ENCODE assay signal across 6 cellular contexts in genomic region chr1:144998981-144999273, GRCh38.
DNase-seq lines count a peak whose midpoint lies in the region; ATAC-seq and TF ChIP-seq lines count a peak whose summit lies in the region.
"Not testable (repeated sequence)": the region's sequence is repeated elsewhere in the genome, so short reads cannot be mapped to it uniquely, and the experiment has no call there.

No MANE protein-coding gene starts in this region.

- H3K9ac ChIP-seq in neural progenitor cell, result not testable (repeated sequence)

- in situ Hi-C loops in SK-MEL-5 (cut with HindIII; ENCODE audit: low pct_unique_long_range_greater_than_20kb, low sequenced_read_pairs), result not testable (repeated sequence)

- not testable (repeated sequence) for H3K27ac ChIP-seq in neural progenitor cell

- H3K4me1 ChIP-seq in neural progenitor cell, result not testable (repeated sequence)

- not testable (repeated sequence) for H3K4me3 ChIP-seq in neural progenitor cell

- not testable (repeated sequence) for TF ChIP-seq CTCF in brain (conservative IDR thresholded peaks at IDR 0.05); neural progenitor cell (IDR thresholded peaks at IDR 0.05)

- H3K36me3 Mint-ChIP-seq in brain, memory B cell, neural progenitor cell: not testable (repeated sequence)

- not testable (repeated sequence) for H3K27me3 Mint-ChIP-seq in brain; memory B cell; neural progenitor cell (ENCODE audit: insufficient read depth, low read depth)

- H3K27me3 ChIP-seq in neural progenitor cell, result not testable (repeated sequence)

- peak; percentile 0 for DNase-seq in RPMI7951 (ENCODE audit: low read depth)
- peak; percentile 28 for DNase-seq in SK-MEL-5 (ENCODE audit: low read depth, low spot score)
- DNase-seq in globus pallidus (ENCODE audit: low spot score), result peak; percentile 13
- not testable (repeated sequence) for DNase-seq in memory B cell (ENCODE audit: low spot score in 2 of 2); neural progenitor cell (ENCODE audit: low spot score)

- H3K79me2 ChIP-seq in neural progenitor cell (ENCODE audit: low read depth), result not testable (repeated sequence)

- not testable (repeated sequence) for H4K20me1 ChIP-seq in neural progenitor cell (ENCODE audit: low read depth)

- H3K4me2 ChIP-seq in neural progenitor cell, result peak overlapping the region; percentile 49

- not testable (repeated sequence) for H3K9me3 ChIP-seq in neural progenitor cell (ENCODE audit: low read depth)

- H3K27ac Mint-ChIP-seq in brain, result peak overlapping the region; percentile 73 to 93 (median 88)
- H3K27ac Mint-ChIP-seq in memory B cell, neural progenitor cell: not testable (repeated sequence)

- H3F3A ChIP-seq in neural progenitor cell (ENCODE audit: low read depth), result not testable (repeated sequence)

- H3K9me3 Mint-ChIP-seq in brain, memory B cell, neural progenitor cell: not testable (repeated sequence)

- ATAC-seq in memory B cell (ENCODE audit: low read depth), result peak; percentile 48

- not testable (repeated sequence) for H3K4me3 Mint-ChIP-seq in brain, memory B cell, neural progenitor cell

- peaks cover 12% of the 10 kb centered on the region for H3K4me1 Mint-ChIP-seq in brain
- H3K4me1 Mint-ChIP-seq in memory B cell, neural progenitor cell: not testable (repeated sequence)

- H2AFZ ChIP-seq in neural progenitor cell (replicated peaks), result not testable (repeated sequence)

- H3K36me3 ChIP-seq in neural progenitor cell, result not testable (repeated sequence)
